In genomic region chr11:3674189-3674588, GRCh38 we compare ENCODE assay signal across 13 cellular contexts. TPM values are rescaled to one million over a fixed set of nuclear protein-coding genes. Genes with fewer than 3 reads are reported as not detected.
DNase-seq lines count a peak whose midpoint lies in the region; ATAC-seq, FAIRE-seq and TF ChIP-seq lines count a peak whose summit lies in the region.
"Had no signal": no experiment of that assay in that cellular context is flagged by ENCODE, and none has a peak within 500 bp of the region (broad histone marks: within the 10 kb centered on the region; RNA-seq: fewer than 3 reads in every experiment).

No MANE protein-coding gene starts in this region.

- 93 to 98% (median 95%) methylated on average over 1 of the region's 1 CpG for WGBS in psoas muscle, 3 donors

- H3K27ac ChIP-seq in psoas muscle: no peak overlapping the region
- H3K27ac ChIP-seq: left lung, spleen had no signal

- TF ChIP-seq POLR2A in GM18505 (IDR thresholded peaks at IDR 0.05; ENCODE audit: borderline replicate concordance, extremely low read depth, insufficient read depth, insufficient read length): no peak

- intact Hi-C loops in psoas muscle (cut with DNase I): no loop called here

- no peaks in the 10 kb centered on the region for H3K27me3 ChIP-seq in psoas muscle (ENCODE audit: insufficient read depth in 3 of 3, low read length in 2 of 3)
- H3K27me3 ChIP-seq: left lung, spleen had no signal

- no peaks in the 10 kb centered on the region for H3K4me1 ChIP-seq in psoas muscle
- H3K4me1 ChIP-seq: left lung, spleen had no signal

- FAIRE-seq in RCC 7860 (lab: Jason Lieb, UNC): peak; percentile 90

- TF ChIP-seq CTCF in epithelial cell of proximal tubule (conservative IDR thresholded peaks at IDR 0.05; ENCODE audit: low read depth, low read length) (no peak), psoas muscle (IDR thresholded peaks at IDR 0.05) (no peak)

- H3K9me3 ChIP-seq in psoas muscle: no peaks in the 10 kb centered on the region
- H3K9me3 ChIP-seq: left lung, spleen had no signal

- peaks cover 6 to 95% of the 10 kb centered on the region in 2 donors for H3K36me3 ChIP-seq in psoas muscle (ENCODE audit: insufficient read depth in 1 of 2, low read depth in 1 of 2)

- DNase-seq in ELR (ENCODE audit: low read depth) (peak; percentile 92), RCC 7860 (ENCODE audit: low spot score) (peak; percentile 81), epithelial cell of proximal tubule (ENCODE audit: low read depth) (peak; percentile 97), psoas muscle (no peak), left lobe of liver (ENCODE audit: low spot score) (no peak), NCI-H2171 (lab: John Stamatoyannopoulos, UW) (no peak)
- DNase-seq: amygdala, head of caudate nucleus, left lung, NCI-H2081 treated with DMSO at 0.1 percent for 48 hours, spleen had no signal

- peak in 3 of 4 donors; percentile 39 to 42 (median 40) for ATAC-seq in psoas muscle
- no peak for ATAC-seq in left lobe of liver
- no peak for ATAC-seq in GM18505 (IDR thresholded peaks at IDR 0.05; ENCODE audit: unreplicated experiment)
- ATAC-seq: left lung had no signal

- H3K4me3 ChIP-seq in epithelial cell of proximal tubule (ENCODE audit: low read depth, low read length): no peak overlapping the region
- no peak overlapping the region for H3K4me3 ChIP-seq in psoas muscle
- H3K4me3 ChIP-seq: left lung, spleen had no signal

RNA-seq across cellular contexts. Expression of gene CHRNA10, which starts 3.0 kb away (rescaled TPM):
- total RNA-seq in epithelial cell of proximal tubule (0.23 and 0.65 TPM in 2 replicates), psoas muscle (1 to 10 TPM in 1 of 4 donors, under 1 TPM in 3; 0.36 to 1.4 (median 0.63) TPM), left lobe of liver (0.78 TPM)
- under 1 TPM; 0.13 to 0.65 (median 0.40) TPM for polyA plus RNA-seq in psoas muscle

RNA-seq across cellular contexts. Expression of gene ART1, which starts 29.3 kb away (rescaled TPM):
- total RNA-seq in epithelial cell of proximal tubule (not detected in 2 replicates), psoas muscle (10 to 100 TPM; 14.5 to 33.0 (median 24.9) TPM), left lobe of liver (not detected)
- 1 to 10 TPM in 1 of 3 donors, under 1 TPM in 2; 0.26 to 2.9 (median 0.62) TPM for polyA plus RNA-seq in psoas muscle
- total RNA-seq: neural crest cell, spleen had no signal
- polyA plus RNA-seq: spleen had no signal

RNA-seq across cellular contexts. Expression of gene ART5, which starts 32.4 kb away (rescaled TPM):
- 0.51 and 1.6 TPM in 2 replicates for total RNA-seq in epithelial cell of proximal tubule
- total RNA-seq in psoas muscle: 1 to 10 TPM; 1.4 to 4.4 (median 2.8) TPM
- 1 to 10 TPM in 1 of 3 donors, under 1 TPM in 2; 0.65 to 2.4 (median 0.99) TPM for polyA plus RNA-seq in psoas muscle
- not detected for total RNA-seq in left lobe of liver
- total RNA-seq: spleen had no signal
- polyA plus RNA-seq: spleen had no signal

Comparison
In these comparisons a context has a peak if more than half of its experiments do, and no peak if none do; other contexts are left out.
1. DNase-seq: peak in ELR (single experiment), RCC 7860 (single experiment) and epithelial cell of proximal tubule (single experiment); none in psoas muscle (0 of 2), left lobe of liver (single experiment) and NCI-H2171 (single experiment).
2. ATAC-seq: peak in psoas muscle (3 of 4); none in left lobe of liver (single experiment) and GM18505 (single experiment).
3. RNA of gene ART1, which starts 29.3 kb away (total RNA-seq): 14.5 to 33.0 TPM in psoas muscle; not detected in epithelial cell of proximal tubule and not detected in left lobe of liver (single experiment); every median in the first group is over 10 times any median in the second.